33 cellular contexts compared by ENCODE assay signal in genomic region chr9:136336156-136336860, GRCh38. TPM values are rescaled to one million over a fixed set of nuclear protein-coding genes. Genes with fewer than 3 reads are reported as not detected.
DNase-seq lines count a peak whose midpoint lies in the region; ATAC-seq, FAIRE-seq and TF ChIP-seq lines count a peak whose summit lies in the region.
"Had no signal": no experiment of that assay in that cellular context is flagged by ENCODE, and none has a peak within 500 bp of the region (broad histone marks: within the 10 kb centered on the region; RNA-seq: fewer than 3 reads in every experiment).

No MANE protein-coding gene starts in this region.

- intact Hi-C loops in HepG2 (cut with micrococcal nuclease; ENCODE audit: unreplicated experiment) (loop anchor here (5.0 kb wide), 1 partner anchor 36 kb away; the partner anchor contains the start of gene CARD9), right lobe of liver (cut with DNase I) (no loop called here), upper lobe of right lung (cut with DNase I) (no loop called here)

- no peak overlapping the region for H2AFZ ChIP-seq in HepG2 (ENCODE audit: low read length)

- no peak overlapping the region for H3K9ac ChIP-seq in HepG2 (ENCODE audit: insufficient read depth, low read depth, low read length)
- H3K9ac ChIP-seq: BLaER1 had no signal

- no peaks in the 10 kb centered on the region for H4K20me1 ChIP-seq in HepG2 (ENCODE audit: insufficient read depth, low read length)

- TF ChIP-seq EP300 in HepG2 (IDR thresholded peaks at IDR 0.05; ENCODE audit: low read depth in 2 of 2, low read length in 2 of 2) = no peak
- TF ChIP-seq EP300 in HepG2 (CRISPR knock-in tag; IDR thresholded peaks at IDR 0.05; ENCODE audit: borderline replicate concordance) = no peak

- no peak for DNase-seq in HepG2 (ENCODE audit: low spot score)
- no peak for DNase-seq in right lobe of liver
- DNase-seq in fibroblast of pulmonary artery (ENCODE audit: low read depth) = peak; percentile 27
- DNase-seq in upper lobe of right lung = no peak
- DNase-seq in NCI-H187 treated with DMSO at 0.1 percent for 48 hours (lab: John Stamatoyannopoulos, UW) = no peak
- DNase-seq in AML-193 (lab: John Stamatoyannopoulos, UW) = no peak
- DNase-seq: activated CD8-positive, alpha-beta T cell treated with anti-CD3 and anti-CD28 coated beads for 36 hours; anterior cingulate cortex; central memory CD4-positive, alpha-beta T cell; esophagus squamous epithelium; natural killer cell; NCI-H1694 treated with DMSO at 0.1 percent for 48 hours; NCI-H524 treated with DMSO at 0.1 percent for 48 hours; retina; stimulated activated CD4-positive, alpha-beta T cell treated with anti-CD3 and anti-CD28 coated beads, Interleukin-2, amount 100 ng/mL, for 24 hours; transverse colon had no signal

- H3K4me1 ChIP-seq in HepG2 (ENCODE audit: insufficient read depth, low read length) = peaks cover 30% of the 10 kb centered on the region
- H3K4me1 ChIP-seq in right lobe of liver = no peaks in the 10 kb centered on the region
- no peaks in the 10 kb centered on the region for H3K4me1 ChIP-seq in upper lobe of right lung
- H3K4me1 ChIP-seq: transverse colon had no signal

- no peak for ATAC-seq in HepG2
- no peak for ATAC-seq in right lobe of liver
- peak; percentile 26 for ATAC-seq in SK-N-SH treated with all-trans-retinoic acid at 6 μM for 48 hours
- ATAC-seq in upper lobe of right lung = peak; percentile 5
- ATAC-seq in HG02763 (IDR thresholded peaks at IDR 0.05; ENCODE audit: unreplicated experiment) = no peak
- ATAC-seq: activated CD8-positive, alpha-beta T cell treated with anti-CD3 and anti-CD28 coated beads for 36 hours; activated naive CD4-positive, alpha-beta T cell treated with anti-CD3 and anti-CD28 coated beads, Interleukin-2, amount 50 U/mL, for 72 hours; HCT116; natural killer cell; Panc1 had no signal

- POLR2A ChIA-PET in HepG2 (lab: Yijun Ruan, JAX) = no interaction called here

- H3K79me2 ChIP-seq in HepG2 (ENCODE audit: insufficient read depth, low read length) = no peaks in the 10 kb centered on the region

- TF ChIP-seq RAD21 in HepG2 (CRISPR knock-in tag; IDR thresholded peaks at IDR 0.05) = no peak

- peaks cover 8 to 21% of the 10 kb centered on the region in 2 experiments; a peak in 3 of 5 replicates for H3K27me3 ChIP-seq in HepG2 (ENCODE audit: control insufficient read depth in 1 of 2, insufficient read depth in 2 of 2, low read length in 2 of 2)
- H3K27me3 ChIP-seq in right lobe of liver = no peaks in the 10 kb centered on the region
- H3K27me3 ChIP-seq in upper lobe of right lung = no peaks in the 10 kb centered on the region
- H3K27me3 ChIP-seq: BLaER1, esophagus squamous epithelium, transverse colon had no signal

- no peak for TF ChIP-seq CTCF in HepG2 (CRISPR knock-in tag; IDR thresholded peaks at IDR 0.05)
- no peak for TF ChIP-seq CTCF in right lobe of liver (IDR thresholded peaks at IDR 0.05)
- no peak for TF ChIP-seq CTCF in fibroblast of pulmonary artery (IDR thresholded peaks at IDR 0.05; ENCODE audit: low read length, missing control alignments)
- TF ChIP-seq CTCF in upper lobe of right lung (IDR thresholded peaks at IDR 0.05) = no peak

- FAIRE-seq in HepG2 (lab: Jason Lieb, UNC) = no peak
- FAIRE-seq: endometrium, GM18507, islet of Langerhans had no signal

- H3K9me3 ChIP-seq in HepG2 (ENCODE audit: low read length) = no peaks in the 10 kb centered on the region
- H3K9me3 ChIP-seq in right lobe of liver = no peaks in the 10 kb centered on the region
- H3K9me3 ChIP-seq in upper lobe of right lung = no peaks in the 10 kb centered on the region
- H3K9me3 ChIP-seq: BLaER1, esophagus squamous epithelium, transverse colon had no signal

- no peak overlapping the region for H3K4me2 ChIP-seq in HepG2 (ENCODE audit: low read depth, low read length)

- TF ChIP-seq POLR2A in HepG2 (IDR thresholded peaks at IDR 0.05; ENCODE audit: insufficient read depth in 1 of 2, low read depth in 2 of 2, low read length in 2 of 2) (no peak), right lobe of liver (IDR thresholded peaks at IDR 0.05) (no peak)

- in situ Hi-C loops in HepG2 (cut with HindIII; ENCODE audit: extremely low pct_ligation_motif_present, low pct_unique_long_range_greater_than_20kb) = loop anchor here (25.0 kb wide), 1 partner anchor 301 kb away; no protein-coding TSS in a partner anchor

- H3K36me3 ChIP-seq in HepG2 (replicated peaks in 1 of 2; ENCODE audit: control insufficient read depth in 1 of 2, insufficient read depth in 2 of 2, low read length in 2 of 2) (no peaks in the 10 kb centered on the region), right lobe of liver (no peaks in the 10 kb centered on the region), upper lobe of right lung (no peaks in the 10 kb centered on the region)
- H3K36me3 ChIP-seq: transverse colon had no signal

- CTCF ChIA-PET in HepG2 (lab: Yijun Ruan, JAX; ENCODE audit: low intra/inter-chr PET ratio, low total read pairs) = no interaction called here

- H3K27ac ChIP-seq in HepG2 (ENCODE audit: extremely low read length, insufficient read depth, low read length) (no peak overlapping the region), right lobe of liver (no peak overlapping the region), upper lobe of right lung (no peak overlapping the region)
- H3K27ac ChIP-seq: BLaER1, HL-60 had no signal

- no TSS peak for BruUV-seq in HepG2 (replicated peaks; lab: Mats Ljungman, UMichigan)

- 56% methylated on average over 21 of the region's 30 CpGs for WGBS in HepG2 (ENCODE audit: low lambda C conversion rate)
- WGBS in right lobe of liver (ENCODE audit: insufficient coverage, low coverage, low lambda C conversion rate, missing lambda C conversion rate) = 62% methylated on average over 3 of the region's 30 CpGs

- H3K4me3 ChIP-seq in HepG2 (replicated peaks in 1 of 3; ENCODE audit: insufficient read depth in 1 of 3, low read depth in 2 of 3, low read length in 3 of 3) (no peak overlapping the region), right lobe of liver (no peak overlapping the region), fibroblast of pulmonary artery (replicated peaks; ENCODE audit: low read depth, low read length) (no peak overlapping the region), upper lobe of right lung (no peak overlapping the region)
- H3K4me3 ChIP-seq: BLaER1, esophagus squamous epithelium, transverse colon had no signal

RNA-seq across cellular contexts. Expression of gene GPSM1, which starts 9.0 kb away (rescaled TPM):
- 0.59 and 1.0 TPM in 2 replicates for total RNA-seq in HepG2 (2016; rRNA removed; fragmentation: Illumina TruSeq; extraction: Trizol)
- 0.26 and 0.30 TPM in 2 replicates for total RNA-seq in HepG2 (2016; cell fraction: cytosol; rRNA removed; fragmentation: Illumina TruSeq; extraction: Trizol; ENCODE audit: low read depth)
- total RNA-seq in HepG2 (2016; cell fraction: insoluble cytoplasmic fraction; rRNA removed; fragmentation: Illumina TruSeq; extraction: Trizol) = 0.55 and 1.1 TPM in 2 replicates
- total RNA-seq in HepG2 (2016; cell fraction: membrane; rRNA removed; fragmentation: Illumina TruSeq; extraction: Trizol) = 0.53 and 0.72 TPM in 2 replicates
- total RNA-seq in HepG2 (2016; cell fraction: nucleus; rRNA removed; fragmentation: Illumina TruSeq; extraction: Trizol) = 0.72 and 0.81 TPM in 2 replicates
- polyA plus RNA-seq in HepG2 (2011; rRNA removed) = 2.4 and 3.4 TPM in 2 replicates
- polyA plus RNA-seq in HepG2 (2011; cell fraction: cytosol; rRNA removed) = 1.6 and 2.7 TPM in 2 replicates
- polyA plus RNA-seq in HepG2 (2011; cell fraction: nucleus; rRNA removed) = 11.3 and 15.0 TPM in 2 replicates
- polyA plus RNA-seq in HepG2 (2012) = 1.2 and 1.6 TPM in 2 replicates
- 0.28 and 0.43 TPM in 2 replicates for polyA plus RNA-seq in HepG2 (2016; cell fraction: cytosol; fragmentation: Illumina TruSeq; extraction: Trizol; ENCODE audit: low read depth)
- 0.72 and 1.2 TPM in 2 replicates for polyA plus RNA-seq in HepG2 (2016; cell fraction: insoluble cytoplasmic fraction; fragmentation: Illumina TruSeq; extraction: Trizol; ENCODE audit: low read depth)
- 0.61 and 1.2 TPM in 2 replicates for polyA plus RNA-seq in HepG2 (2016; cell fraction: membrane; fragmentation: Illumina TruSeq; extraction: Trizol; ENCODE audit: low read depth)
- polyA plus RNA-seq in HepG2 (2016; cell fraction: nucleus; fragmentation: Illumina TruSeq; extraction: Trizol; ENCODE audit: insufficient read depth, low read depth) = 3.5 and 3.8 TPM in 2 replicates
- 2.9 and 5.8 TPM in 2 replicates for polyA minus RNA-seq in HepG2 (2011; rRNA and poly(A)+ RNA removed; ENCODE audit: low replicate concordance)
- polyA minus RNA-seq in HepG2 (2011; cell fraction: cytosol; rRNA and poly(A)+ RNA removed) = 1.4 and 1.6 TPM in 2 replicates
- 1.7 TPM in 2 replicates for polyA minus RNA-seq in HepG2 (2011; cell fraction: nucleus; rRNA and poly(A)+ RNA removed)
- 1 to 10 TPM; 1.3 to 4.8 (median 4.1) TPM for total RNA-seq in right lobe of liver
- total RNA-seq in upper lobe of right lung = 27.3 TPM

RNA-seq across cellular contexts. Expression of gene DNLZ, which starts 27.2 kb away (rescaled TPM):
- total RNA-seq in HepG2 (2016; rRNA removed; fragmentation: Illumina TruSeq; extraction: Trizol) (5.4 and 8.0 TPM in 2 replicates), right lobe of liver (10 to 100 TPM in 3 of 6 experiments, 1 to 10 TPM in 3; 5.0 to 26.0 (median 10.4) TPM), upper lobe of right lung (15.5 TPM)
- 8.5 and 9.7 TPM in 2 replicates for total RNA-seq in HepG2 (2016; cell fraction: cytosol; rRNA removed; fragmentation: Illumina TruSeq; extraction: Trizol; ENCODE audit: low read depth)
- 5.7 and 10.6 TPM in 2 replicates for total RNA-seq in HepG2 (2016; cell fraction: insoluble cytoplasmic fraction; rRNA removed; fragmentation: Illumina TruSeq; extraction: Trizol)
- 8.2 and 10.5 TPM in 2 replicates for total RNA-seq in HepG2 (2016; cell fraction: membrane; rRNA removed; fragmentation: Illumina TruSeq; extraction: Trizol)
- total RNA-seq in HepG2 (2016; cell fraction: nucleus; rRNA removed; fragmentation: Illumina TruSeq; extraction: Trizol) = 2.7 and 3.8 TPM in 2 replicates
- polyA plus RNA-seq in HepG2 (2011; rRNA removed) = 3.4 and 4.5 TPM in 2 replicates
- 1.9 and 8.6 TPM in 2 replicates for polyA plus RNA-seq in HepG2 (2011; cell fraction: cytosol; rRNA removed)
- polyA plus RNA-seq in HepG2 (2011; cell fraction: nucleus; rRNA removed) = 4.9 and 10.5 TPM in 2 replicates
- 1.9 and 2.8 TPM in 2 replicates for polyA plus RNA-seq in HepG2 (2012)
- polyA plus RNA-seq in HepG2 (2016; cell fraction: cytosol; fragmentation: Illumina TruSeq; extraction: Trizol; ENCODE audit: low read depth) = 8.4 and 8.5 TPM in 2 replicates
- polyA plus RNA-seq in HepG2 (2016; cell fraction: insoluble cytoplasmic fraction; fragmentation: Illumina TruSeq; extraction: Trizol; ENCODE audit: low read depth) = 4.0 and 5.1 TPM in 2 replicates
- 6.4 and 6.8 TPM in 2 replicates for polyA plus RNA-seq in HepG2 (2016; cell fraction: membrane; fragmentation: Illumina TruSeq; extraction: Trizol; ENCODE audit: low read depth)
- 5.5 and 7.2 TPM in 2 replicates for polyA plus RNA-seq in HepG2 (2016; cell fraction: nucleus; fragmentation: Illumina TruSeq; extraction: Trizol; ENCODE audit: insufficient read depth, low read depth)
- polyA minus RNA-seq in HepG2 (2011; rRNA and poly(A)+ RNA removed; ENCODE audit: low replicate concordance) = 0.90 and 2.5 TPM in 2 replicates
- polyA minus RNA-seq in HepG2 (2011; cell fraction: cytosol; rRNA and poly(A)+ RNA removed) = 1.3 TPM in 1 of 2 replicates, not detected in the other
- polyA minus RNA-seq in HepG2 (2011; cell fraction: nucleus; rRNA and poly(A)+ RNA removed) = 2.6 and 2.8 TPM in 2 replicates

RNA-seq across cellular contexts. Expression of gene CCDC187, which starts 32.4 kb away (rescaled TPM):
- total RNA-seq in HepG2 (2016; rRNA removed; fragmentation: Illumina TruSeq; extraction: Trizol) = 0.13 TPM in 1 of 2 replicates, not detected in the other
- not detected in 2 replicates for total RNA-seq in HepG2 (2016; cell fraction: cytosol; rRNA removed; fragmentation: Illumina TruSeq; extraction: Trizol; ENCODE audit: low read depth)
- total RNA-seq in HepG2 (2016; cell fraction: insoluble cytoplasmic fraction; rRNA removed; fragmentation: Illumina TruSeq; extraction: Trizol) = 0.09 TPM in 1 of 2 replicates, not detected in the other
- 0.10 TPM in 1 of 2 replicates, not detected in the other for total RNA-seq in HepG2 (2016; cell fraction: membrane; rRNA removed; fragmentation: Illumina TruSeq; extraction: Trizol)
- total RNA-seq in HepG2 (2016; cell fraction: nucleus; rRNA removed; fragmentation: Illumina TruSeq; extraction: Trizol) = 0.16 and 0.28 TPM in 2 replicates
- 0.03 and 0.09 TPM in 2 replicates for polyA plus RNA-seq in HepG2 (2011; rRNA removed)
- 0.01 and 0.03 TPM in 2 replicates for polyA plus RNA-seq in HepG2 (2011; cell fraction: cytosol; rRNA removed)
- polyA plus RNA-seq in HepG2 (2011; cell fraction: nucleus; rRNA removed) = 0.45 and 0.48 TPM in 2 replicates
- 0.04 TPM in 1 of 2 replicates, not detected in the other for polyA plus RNA-seq in HepG2 (2012)
- not detected in 2 replicates for polyA plus RNA-seq in HepG2 (2016; cell fraction: cytosol; fragmentation: Illumina TruSeq; extraction: Trizol; ENCODE audit: low read depth)
- not detected in 2 replicates for polyA plus RNA-seq in HepG2 (2016; cell fraction: insoluble cytoplasmic fraction; fragmentation: Illumina TruSeq; extraction: Trizol; ENCODE audit: low read depth)
- polyA plus RNA-seq in HepG2 (2016; cell fraction: membrane; fragmentation: Illumina TruSeq; extraction: Trizol; ENCODE audit: low read depth) = 0.08 TPM in 1 of 2 replicates, not detected in the other
- polyA plus RNA-seq in HepG2 (2016; cell fraction: nucleus; fragmentation: Illumina TruSeq; extraction: Trizol; ENCODE audit: insufficient read depth, low read depth) = 0.14 and 0.17 TPM in 2 replicates
- 0.20 and 0.49 TPM in 2 replicates for polyA minus RNA-seq in HepG2 (2011; rRNA and poly(A)+ RNA removed; ENCODE audit: low replicate concordance)
- not detected in 2 replicates for polyA minus RNA-seq in HepG2 (2011; cell fraction: cytosol; rRNA and poly(A)+ RNA removed)
- polyA minus RNA-seq in HepG2 (2011; cell fraction: nucleus; rRNA and poly(A)+ RNA removed) = 0.39 and 0.50 TPM in 2 replicates
- total RNA-seq in right lobe of liver = under 1 TPM in 3 of 6 experiments, not detected in 3; 0.09 to 0.80 (median 0.62) TPM
- 0.09 TPM for total RNA-seq in upper lobe of right lung
- total RNA-seq: A673; esophagus squamous epithelium; glomerular endothelial cell; LHCN-M2; osteocyte; SK-MEL-5; T-helper 1 cell treated with Interleukin-12 subunit alpha and Interleukin-12 subunit beta and Interleukin-4 antibody, amounts not matched to agents 30 ng/mL and 1 ng/mL, for 36 hours had no signal
- polyA plus RNA-seq: liver had no signal

RNA-seq across cellular contexts. Expression of gene CARD9, which starts 37.2 kb away (rescaled TPM):
- total RNA-seq in HepG2 (2016; rRNA removed; fragmentation: Illumina TruSeq; extraction: Trizol) (3.6 and 7.4 TPM in 2 replicates), right lobe of liver (1 to 10 TPM in 3 of 6 experiments, under 1 TPM in 3; 0.48 to 1.6 (median 1.1) TPM), upper lobe of right lung (10.0 TPM)
- total RNA-seq in HepG2 (2016; cell fraction: cytosol; rRNA removed; fragmentation: Illumina TruSeq; extraction: Trizol; ENCODE audit: low read depth) = 2.1 TPM in 2 replicates
- 3.4 and 7.7 TPM in 2 replicates for total RNA-seq in HepG2 (2016; cell fraction: insoluble cytoplasmic fraction; rRNA removed; fragmentation: Illumina TruSeq; extraction: Trizol)
- 1.7 and 2.5 TPM in 2 replicates for total RNA-seq in HepG2 (2016; cell fraction: membrane; rRNA removed; fragmentation: Illumina TruSeq; extraction: Trizol)
- 7.9 and 8.9 TPM in 2 replicates for total RNA-seq in HepG2 (2016; cell fraction: nucleus; rRNA removed; fragmentation: Illumina TruSeq; extraction: Trizol)
- polyA plus RNA-seq in HepG2 (2011; rRNA removed) = 3.3 and 7.2 TPM in 2 replicates
- 1.3 and 2.2 TPM in 2 replicates for polyA plus RNA-seq in HepG2 (2011; cell fraction: cytosol; rRNA removed)
- polyA plus RNA-seq in HepG2 (2011; cell fraction: nucleus; rRNA removed) = 51.0 and 60.5 TPM in 2 replicates
- 2.6 and 4.5 TPM in 2 replicates for polyA plus RNA-seq in HepG2 (2012)
- polyA plus RNA-seq in HepG2 (2016; cell fraction: cytosol; fragmentation: Illumina TruSeq; extraction: Trizol; ENCODE audit: low read depth) = 0.79 and 1.0 TPM in 2 replicates
- polyA plus RNA-seq in HepG2 (2016; cell fraction: insoluble cytoplasmic fraction; fragmentation: Illumina TruSeq; extraction: Trizol; ENCODE audit: low read depth) = 2.6 and 5.2 TPM in 2 replicates
- polyA plus RNA-seq in HepG2 (2016; cell fraction: membrane; fragmentation: Illumina TruSeq; extraction: Trizol; ENCODE audit: low read depth) = 0.66 and 0.74 TPM in 2 replicates
- polyA plus RNA-seq in HepG2 (2016; cell fraction: nucleus; fragmentation: Illumina TruSeq; extraction: Trizol; ENCODE audit: insufficient read depth, low read depth) = 23.4 and 24.3 TPM in 2 replicates
- polyA minus RNA-seq in HepG2 (2011; rRNA and poly(A)+ RNA removed; ENCODE audit: low replicate concordance) = 2.0 and 6.6 TPM in 2 replicates
- polyA minus RNA-seq in HepG2 (2011; cell fraction: cytosol; rRNA and poly(A)+ RNA removed) = 0.62 and 0.99 TPM in 2 replicates
- polyA minus RNA-seq in HepG2 (2011; cell fraction: nucleus; rRNA and poly(A)+ RNA removed) = 8.3 and 8.4 TPM in 2 replicates
- total RNA-seq: SK-MEL-5 had no signal

Comparison
In these comparisons a context has a peak if more than half of its experiments do, and no peak if none do; other contexts are left out.
1. ATAC-seq: peak in SK-N-SH treated with all-trans-retinoic acid at 6 μM for 48 hours (single experiment) and upper lobe of right lung (single experiment); none in HepG2 (single experiment), right lobe of liver (0 of 4) and HG02763 (single experiment).
2. Of the 2 proteins assayed by ChIP-seq in both HepG2 and SK-N-SH treated with all-trans-retinoic acid at 6 μM for 48 hours: peak only in HepG2: PATZ1; only in SK-N-SH treated with all-trans-retinoic acid at 6 μM for 48 hours: none; in both: none; in neither: 1.